Comparison of ENCODE assay signal across 17 cellular contexts in genomic region chr5:81855576-81855975, GRCh38.
DNase-seq lines count a peak whose midpoint lies in the region; ATAC-seq, FAIRE-seq and TF ChIP-seq lines count a peak whose summit lies in the region.
"Had no signal": no experiment of that assay in that cellular context is flagged by ENCODE, and none has a peak within 500 bp of the region (broad histone marks: within the 10 kb centered on the region; RNA-seq: fewer than 3 reads in every experiment).

No MANE protein-coding gene starts in this region.

- H3K36me3 Mint-ChIP-seq in activated naive CD8-positive, alpha-beta T cell treated with anti-CD3 and anti-CD28 coated beads for 36 hours, result peaks cover 1% of the 10 kb centered on the region
- H3K36me3 Mint-ChIP-seq: natural killer cell had no signal

- H3K27ac ChIP-seq in DND-41 (ENCODE audit: low read length) (peak overlapping the region; percentile 20), osteoblast (ENCODE audit: low read depth, low read length) (no peak overlapping the region)
- H3K27ac ChIP-seq: lower lobe of right lung had no signal

- H3K79me2 ChIP-seq in DND-41 (ENCODE audit: insufficient read depth, low read length) (peaks cover 19% of the 10 kb centered on the region), osteoblast (ENCODE audit: insufficient read depth, low read length) (no peaks in the 10 kb centered on the region)

- H3K4me3 ChIP-seq in DND-41 (ENCODE audit: low read depth in 1 of 2, low read length in 2 of 2) (no peak overlapping the region), bronchial epithelial cell (ENCODE audit: low read depth, low read length) (no peak overlapping the region), osteoblast (ENCODE audit: insufficient read depth, low read length) (no peak overlapping the region)
- H3K4me3 ChIP-seq: lower lobe of right lung had no signal

- no peaks in the 10 kb centered on the region for H3K9me3 Mint-ChIP-seq in activated naive CD8-positive, alpha-beta T cell treated with anti-CD3 and anti-CD28 coated beads for 36 hours
- H3K9me3 Mint-ChIP-seq: natural killer cell had no signal

- H3K4me2 ChIP-seq in DND-41 (ENCODE audit: insufficient read depth, low read length), result peak overlapping the region; percentile 75; the same call in 1 of the 2 replicates
- no peak overlapping the region for H3K4me2 ChIP-seq in osteoblast (ENCODE audit: insufficient read depth, low read length)

- peaks cover 34% of the 10 kb centered on the region for H3K4me1 Mint-ChIP-seq in activated naive CD8-positive, alpha-beta T cell treated with anti-CD3 and anti-CD28 coated beads for 36 hours

- H2AFZ ChIP-seq in DND-41 (ENCODE audit: low read depth, low read length) (no peak overlapping the region; the same call in 1 of the 2 replicates), osteoblast (ENCODE audit: low read length) (peak overlapping the region; percentile 1)

- FAIRE-seq in bronchial epithelial cell (lab: Jason Lieb, UNC), result no peak

- H3K36me3 ChIP-seq in DND-41 (ENCODE audit: insufficient read depth, low read length), result no peaks in the 10 kb centered on the region
- H3K36me3 ChIP-seq in bronchial epithelial cell (ENCODE audit: control insufficient read depth, insufficient read depth, low read length), result no peaks in the 10 kb centered on the region
- no peaks in the 10 kb centered on the region for H3K36me3 ChIP-seq in osteoblast (ENCODE audit: insufficient read depth, low read length)
- H3K36me3 ChIP-seq: lower lobe of right lung had no signal

- no peak overlapping the region; the same call in 1 of the 2 replicates for H3K9ac ChIP-seq in DND-41 (ENCODE audit: low read depth, low read length)

- no peaks in the 10 kb centered on the region for H3K27me3 Mint-ChIP-seq in activated naive CD8-positive, alpha-beta T cell treated with anti-CD3 and anti-CD28 coated beads for 36 hours

- H3K27ac Mint-ChIP-seq in activated naive CD8-positive, alpha-beta T cell treated with anti-CD3 and anti-CD28 coated beads for 36 hours, result no peak overlapping the region
- H3K27ac Mint-ChIP-seq: natural killer cell had no signal

- H3K4me3 Mint-ChIP-seq in activated naive CD8-positive, alpha-beta T cell treated with anti-CD3 and anti-CD28 coated beads for 36 hours, result no peak overlapping the region

- H4K20me1 ChIP-seq in DND-41 (ENCODE audit: insufficient read depth, low read length), result no peaks in the 10 kb centered on the region
- H4K20me1 ChIP-seq in osteoblast (ENCODE audit: insufficient read depth, low read length), result no peaks in the 10 kb centered on the region

- H3K4me1 ChIP-seq in DND-41 (ENCODE audit: insufficient read depth, low read length) (peaks cover 54% of the 10 kb centered on the region), osteoblast (ENCODE audit: insufficient read depth, low read length) (peaks cover 31% of the 10 kb centered on the region)

- no peaks in the 10 kb centered on the region for H3K9me3 ChIP-seq in DND-41 (ENCODE audit: insufficient read depth, low read length, severe bottlenecking)
- no peaks in the 10 kb centered on the region for H3K9me3 ChIP-seq in osteoblast (ENCODE audit: low read depth, low read length)
- H3K9me3 ChIP-seq: lower lobe of right lung had no signal

- DNase-seq in DND-41 (no peak), NCI-H1694 treated with DMSO at 0.1 percent for 48 hours (lab: John Stamatoyannopoulos, UW) (peak; percentile 94), bronchial epithelial cell (ENCODE audit: low read depth) (peak; percentile 73), osteoblast (ENCODE audit: insufficient read length, low spot score, missing footprints) (no peak), retina (no peak)
- DNase-seq in activated naive CD4-positive, alpha-beta T cell (lab: John Stamatoyannopoulos, UW), result no peak
- DNase-seq in activated naive CD8-positive, alpha-beta T cell treated with anti-CD3 and anti-CD28 coated beads for 36 hours, result no peak
- DNase-seq: activated effector memory CD4-positive, alpha-beta T cell treated with anti-CD3 and anti-CD28 coated beads, Interleukin-2, amount 50 U/mL, for 16 hours; anterior cingulate cortex; dermis blood vessel endothelial cell; DMS153; lower lobe of right lung; natural killer cell; NK-92 treated with Interleukin-12 subunit alpha and Interleukin-12 subunit beta, amount 100 ng/mL, for 24 hours had no signal

- TF ChIP-seq CTCF in DND-41 (IDR thresholded peaks at IDR 0.05; ENCODE audit: borderline replicate concordance, extremely low read depth, low read length, poor library complexity, severe bottlenecking), result no peak
- no peak for TF ChIP-seq CTCF in bronchial epithelial cell (IDR thresholded peaks at IDR 0.05; ENCODE audit: insufficient read depth, low read length, severe bottlenecking)
- no peak for TF ChIP-seq CTCF in osteoblast (IDR thresholded peaks at IDR 0.05; ENCODE audit: extremely low read depth, low read depth, low read length)

- ATAC-seq in DND-41 (ENCODE audit: insufficient read depth, low read depth), result no peak
- no peak for ATAC-seq in HG03565 (IDR thresholded peaks at IDR 0.05; ENCODE audit: unreplicated experiment)
- ATAC-seq: activated CD4-positive, CD25-positive, alpha-beta regulatory T cell treated with anti-CD3 and anti-CD28 coated beads, Interleukin-2, amount 50 U/mL, for 24 hours; lower lobe of right lung; natural killer cell; Right ventricle myocardium inferior had no signal

- H3K27me3 ChIP-seq in DND-41 (ENCODE audit: insufficient read depth, low read length, poor library complexity) (no peaks in the 10 kb centered on the region), bronchial epithelial cell (ENCODE audit: control insufficient read depth, insufficient read depth, low read length) (no peaks in the 10 kb centered on the region), osteoblast (ENCODE audit: insufficient read depth, low read length) (no peaks in the 10 kb centered on the region)

Comparison
In these comparisons a context has a peak if more than half of its experiments do, and no peak if none do; other contexts are left out.
1. DNase-seq: peak in NCI-H1694 treated with DMSO at 0.1 percent for 48 hours (single experiment) and bronchial epithelial cell (single experiment); none in DND-41 (single experiment), osteoblast (single experiment), retina (single experiment), activated naive CD4-positive, alpha-beta T cell (0 of 4) and activated naive CD8-positive, alpha-beta T cell treated with anti-CD3 and anti-CD28 coated beads for 36 hours (single experiment).